14 cellular contexts compared by ENCODE assay signal in the genomic region with DNA sequence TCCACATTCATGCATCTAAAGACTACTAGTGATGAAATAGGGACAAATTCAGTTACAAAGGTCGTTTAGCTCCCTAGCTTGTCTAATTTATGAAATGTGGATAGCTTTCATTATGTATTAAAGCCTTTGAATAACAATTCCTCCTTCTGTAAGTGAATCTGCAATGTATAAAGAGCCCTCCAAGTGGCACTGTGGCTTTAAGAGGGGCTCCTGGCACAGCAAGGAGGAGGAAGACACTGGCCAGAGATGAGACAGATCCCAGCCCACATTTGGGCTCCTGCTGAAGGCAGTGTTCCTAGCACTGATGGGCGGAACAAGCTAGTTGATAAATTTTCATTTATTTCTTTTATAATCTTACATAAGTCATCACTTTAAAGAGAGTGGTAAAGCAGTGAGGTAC. TPM values are rescaled to one million over a fixed set of nuclear protein-coding genes. Genes with fewer than 3 reads are reported as not detected.
DNase-seq lines count a peak whose midpoint lies in the region; ATAC-seq and TF ChIP-seq lines count a peak whose summit lies in the region.
"Had no signal": no experiment of that assay in that cellular context is flagged by ENCODE, and none has a peak within 500 bp of the region (broad histone marks: within the 10 kb centered on the region; RNA-seq: fewer than 3 reads in every experiment).

No MANE protein-coding gene starts in this region.

- no peak overlapping the region for H3K4me3 ChIP-seq in KMS-11 (IDR thresholded peaks at IDR 0.05; ENCODE audit: insufficient read depth, low read depth, low read length)
- no peak overlapping the region for H3K4me3 ChIP-seq in parathyroid adenoma (ENCODE audit: low read depth, low read length)
- H3K4me3 ChIP-seq: BLaER1 treated with 17β-estradiol and CSF1 and Interleukin-3, amounts not matched to agents 10 nM and 100 nM; lung; skin epidermis had no signal

- H2AFZ ChIP-seq in KMS-11 (ENCODE audit: low read depth) (no peak overlapping the region), parathyroid adenoma (peak overlapping the region; percentile 14)

- intact Hi-C loops in Calu3 (cut with micrococcal nuclease; ENCODE audit: unreplicated experiment) = no loop called here

- H3K4me1 ChIP-seq in KMS-11 (ENCODE audit: low read depth, poor library complexity, severe bottlenecking) = peaks cover 13% of the 10 kb centered on the region
- peaks cover 36% of the 10 kb centered on the region for H3K4me1 ChIP-seq in parathyroid adenoma

- TF ChIP-seq CTCF in KMS-11 (conservative IDR thresholded peaks at IDR 0.05; ENCODE audit: low read depth, low read length) = 0 out of 2 replicates have a peak, but pooled peaks have one; percentile 14
- peak; percentile 13; the same call in 1 of the 2 replicates for TF ChIP-seq CTCF in VCaP (conservative IDR thresholded peaks at IDR 0.05)
- TF ChIP-seq CTCF in parathyroid adenoma (IDR thresholded peaks at IDR 0.05) = peak; percentile 57
- no peak for TF ChIP-seq CTCF in Calu3 (IDR thresholded peaks at IDR 0.05; ENCODE audit: unreplicated experiment)

- H3K27me3 ChIP-seq in KMS-11 (ENCODE audit: insufficient read depth, low read depth) = no peaks in the 10 kb centered on the region
- no peaks in the 10 kb centered on the region for H3K27me3 ChIP-seq in parathyroid adenoma (ENCODE audit: control insufficient read depth, insufficient read depth, low read length)
- H3K27me3 ChIP-seq: BLaER1 treated with 17β-estradiol and CSF1 and Interleukin-3, amounts not matched to agents 10 nM and 100 nM had no signal

- no peaks in the 10 kb centered on the region for H3K36me3 ChIP-seq in KMS-11 (ENCODE audit: insufficient read depth)
- no peaks in the 10 kb centered on the region for H3K36me3 ChIP-seq in parathyroid adenoma (ENCODE audit: control insufficient read depth, insufficient read depth, low read length)
- H3K36me3 ChIP-seq: BLaER1 treated with 17β-estradiol and CSF1 and Interleukin-3, amounts not matched to agents 10 nM and 100 nM had no signal

- H3K4me1 Mint-ChIP-seq in Calu3 (ENCODE audit: low read depth, unreplicated experiment) = no peaks in the 10 kb centered on the region

- no peaks in the 10 kb centered on the region for H4K20me1 ChIP-seq in KMS-11 (ENCODE audit: insufficient read depth)
- H4K20me1 ChIP-seq: BLaER1 treated with 17β-estradiol and CSF1 and Interleukin-3, amounts not matched to agents 10 nM and 100 nM had no signal

- no peaks in the 10 kb centered on the region for H3K79me2 ChIP-seq in KMS-11 (ENCODE audit: insufficient read depth, low read depth)
- H3K79me2 ChIP-seq in parathyroid adenoma = no peaks in the 10 kb centered on the region

- no peaks in the 10 kb centered on the region for H3K9me3 Mint-ChIP-seq in Calu3 (ENCODE audit: low read depth, unreplicated experiment)

- H3K27me3 Mint-ChIP-seq in Calu3 (ENCODE audit: unreplicated experiment) = no peaks in the 10 kb centered on the region

- H3K27ac ChIP-seq in KMS-11 (no peak overlapping the region), VCaP (no peak overlapping the region), parathyroid adenoma (peak overlapping the region; percentile 75)

- H3K9ac ChIP-seq in KMS-11 (no peak overlapping the region), parathyroid adenoma (no peak overlapping the region)

- BruUV-seq in Calu3 (replicated peaks; lab: Mats Ljungman, UMichigan) = no TSS peak

- DNase-seq in activated CD4-positive, alpha-beta T cell treated with anti-CD3 and anti-CD28 coated beads for 48 hours = peak; percentile 17
- no peak for DNase-seq in activated CD4-positive, alpha-beta T cell treated with anti-CD3 and anti-CD28 coated beads, Interleukin-2, amount 50 U/mL, for 48 hours
- no peak for DNase-seq in Calu3
- no peak for DNase-seq in NCI-H2171 treated with DMSO at 0.1 percent for 48 hours (lab: John Stamatoyannopoulos, UW)
- DNase-seq: activated CD4-positive, CD25-positive, alpha-beta regulatory T cell treated with anti-CD3 and anti-CD28 coated beads, Interleukin-2, amount 50 U/mL, for 72 hours; aorta; stimulated activated naive CD8-positive, alpha-beta T cell treated with anti-CD3 and anti-CD28 coated beads, Interleukin-15, Interleukin-2, amounts not matched to agents 100 U/mL and 50 U/mL, for 24 hours had no signal

- H3K36me3 Mint-ChIP-seq in Calu3 (ENCODE audit: insufficient read depth, unreplicated experiment) = no peaks in the 10 kb centered on the region

- ATAC-seq in GM21526 (IDR thresholded peaks at IDR 0.05; ENCODE audit: low FRiP score, unreplicated experiment) = no peak
- ATAC-seq: stimulated activated naive CD8-positive, alpha-beta T cell treated with anti-CD3 and anti-CD28 coated beads, Interleukin-15, Interleukin-2, amounts not matched to agents 100 U/mL and 50 U/mL, for 24 hours had no signal

- H3K4me2 ChIP-seq in KMS-11 (peak overlapping the region; percentile 25), parathyroid adenoma (ENCODE audit: low read length) (no peak overlapping the region)

- H3K9me3 ChIP-seq in parathyroid adenoma (ENCODE audit: control insufficient read depth, low read length) = no peaks in the 10 kb centered on the region

- no peak overlapping the region for H3K27ac Mint-ChIP-seq in Calu3 (ENCODE audit: unreplicated experiment)

- H3K4me3 Mint-ChIP-seq in Calu3 (ENCODE audit: low read depth, unreplicated experiment) = no peak overlapping the region

- CTCF ChIA-PET in Calu3 (lab: Charles Lee) = no interaction called here

RNA-seq across cellular contexts. Expression of a gene that starts 17.6 kb away (rescaled TPM):
- total RNA-seq in Calu3 (2022) = 45.5 and 53.7 TPM in 2 replicates
